ENCODE assay signal across 1 cellular context in the genomic region with DNA sequence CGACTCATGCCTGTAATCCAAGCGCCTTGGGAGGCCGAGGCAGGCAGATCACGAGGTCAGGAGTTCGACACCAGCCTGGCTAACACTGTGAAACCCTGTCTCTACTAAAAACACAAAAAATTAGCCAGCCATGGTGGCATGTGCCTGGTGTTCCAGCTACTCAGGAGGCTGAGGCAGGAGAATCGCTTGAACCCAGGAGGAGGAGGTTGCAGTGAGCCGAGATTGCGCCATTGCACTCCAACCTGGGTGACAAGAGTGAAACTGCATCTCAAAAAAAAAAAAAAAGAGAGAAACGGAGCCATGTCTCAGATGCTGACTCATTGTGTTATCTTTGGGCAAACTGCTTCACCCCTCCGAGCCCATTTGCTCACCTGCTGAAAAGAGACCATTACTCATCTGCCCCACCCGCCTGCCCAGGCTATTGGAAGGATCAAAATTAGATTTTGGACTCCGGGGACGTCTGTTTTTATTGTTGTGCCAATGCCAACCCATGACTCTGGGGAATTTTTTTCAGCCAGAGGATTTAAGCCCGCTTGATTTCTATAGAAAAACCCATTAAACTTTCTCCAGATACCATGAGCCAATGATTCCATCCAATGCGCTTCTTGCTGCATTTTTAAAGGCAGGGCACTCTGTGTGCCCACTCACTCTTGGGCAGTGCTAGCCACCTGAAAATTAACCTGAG.
TF ChIP-seq lines count a peak whose summit lies in the region.

No MANE protein-coding gene starts in this region.

TF ChIP-seq in GM12878, 131 proteins besides CTCF, POLR2A, EP300 and RAD21 (continued from another document):
- TF ChIP-seq, protein P1, sequence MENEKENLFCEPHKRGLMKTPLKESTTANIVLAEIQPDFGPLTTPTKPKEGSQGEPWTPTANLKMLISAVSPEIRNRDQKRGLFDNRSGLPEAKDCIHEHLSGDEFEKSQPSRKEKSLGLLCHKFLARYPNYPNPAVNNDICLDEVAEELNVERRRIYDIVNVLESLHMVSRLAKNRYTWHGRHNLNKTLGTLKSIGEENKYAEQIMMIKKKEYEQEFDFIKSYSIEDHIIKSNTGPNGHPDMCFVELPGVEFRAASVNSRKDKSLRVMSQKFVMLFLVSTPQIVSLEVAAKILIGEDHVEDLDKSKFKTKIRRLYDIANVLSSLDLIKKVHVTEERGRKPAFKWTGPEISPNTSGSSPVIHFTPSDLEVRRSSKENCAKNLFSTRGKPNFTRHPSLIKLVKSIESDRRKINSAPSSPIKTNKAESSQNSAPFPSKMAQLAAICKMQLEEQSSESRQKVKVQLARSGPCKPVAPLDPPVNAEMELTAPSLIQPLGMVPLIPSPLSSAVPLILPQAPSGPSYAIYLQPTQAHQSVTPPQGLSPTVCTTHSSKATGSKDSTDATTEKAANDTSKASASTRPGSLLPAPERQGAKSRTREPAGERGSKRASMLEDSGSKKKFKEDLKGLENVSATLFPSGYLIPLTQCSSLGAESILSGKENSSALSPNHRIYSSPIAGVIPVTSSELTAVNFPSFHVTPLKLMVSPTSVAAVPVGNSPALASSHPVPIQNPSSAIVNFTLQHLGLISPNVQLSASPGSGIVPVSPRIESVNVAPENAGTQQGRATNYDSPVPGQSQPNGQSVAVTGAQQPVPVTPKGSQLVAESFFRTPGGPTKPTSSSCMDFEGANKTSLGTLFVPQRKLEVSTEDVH (IDR thresholded peaks at IDR 0.05; ENCODE audit: low read depth, partially characterized antibody) = no peak
- peak; percentile 30; the same call in 1 of the 2 replicates for TF ChIP-seq JUNB (IDR thresholded peaks at IDR 0.05)
- TF ChIP-seq SMAD1 (IDR thresholded peaks at IDR 0.05; ENCODE audit: low read depth, partially characterized antibody) = no peak
- no peak for TF ChIP-seq SRF (IDR thresholded peaks at IDR 0.05; ENCODE audit: low read depth in 2 of 2, low read length in 2 of 2)
- TF ChIP-seq, protein P2, sequence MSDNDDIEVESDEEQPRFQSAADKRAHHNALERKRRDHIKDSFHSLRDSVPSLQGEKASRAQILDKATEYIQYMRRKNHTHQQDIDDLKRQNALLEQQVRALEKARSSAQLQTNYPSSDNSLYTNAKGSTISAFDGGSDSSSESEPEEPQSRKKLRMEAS (IDR thresholded peaks at IDR 0.05; ENCODE audit: low read depth, low read length) = no peak
- TF ChIP-seq SIX5 (IDR thresholded peaks at IDR 0.05; ENCODE audit: low read depth, low read length, severe bottlenecking) = no peak
- TF ChIP-seq PML (IDR thresholded peaks at IDR 0.05; ENCODE audit: low read length) = no peak
- TF ChIP-seq, protein P3, sequence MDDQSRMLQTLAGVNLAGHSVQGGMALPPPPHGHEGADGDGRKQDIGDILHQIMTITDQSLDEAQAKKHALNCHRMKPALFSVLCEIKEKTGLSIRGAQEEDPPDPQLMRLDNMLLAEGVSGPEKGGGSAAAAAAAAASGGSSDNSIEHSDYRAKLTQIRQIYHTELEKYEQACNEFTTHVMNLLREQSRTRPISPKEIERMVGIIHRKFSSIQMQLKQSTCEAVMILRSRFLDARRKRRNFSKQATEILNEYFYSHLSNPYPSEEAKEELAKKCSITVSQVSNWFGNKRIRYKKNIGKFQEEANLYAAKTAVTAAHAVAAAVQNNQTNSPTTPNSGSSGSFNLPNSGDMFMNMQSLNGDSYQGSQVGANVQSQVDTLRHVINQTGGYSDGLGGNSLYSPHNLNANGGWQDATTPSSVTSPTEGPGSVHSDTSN (IDR thresholded peaks at IDR 0.05; ENCODE audit: insufficient replicate concordance, low read depth, low read length) = no peak
- TF ChIP-seq FOS (IDR thresholded peaks at IDR 0.05; ENCODE audit: borderline replicate concordance, extremely low read depth, insufficient read length) = no peak
- TF ChIP-seq, protein P4, sequence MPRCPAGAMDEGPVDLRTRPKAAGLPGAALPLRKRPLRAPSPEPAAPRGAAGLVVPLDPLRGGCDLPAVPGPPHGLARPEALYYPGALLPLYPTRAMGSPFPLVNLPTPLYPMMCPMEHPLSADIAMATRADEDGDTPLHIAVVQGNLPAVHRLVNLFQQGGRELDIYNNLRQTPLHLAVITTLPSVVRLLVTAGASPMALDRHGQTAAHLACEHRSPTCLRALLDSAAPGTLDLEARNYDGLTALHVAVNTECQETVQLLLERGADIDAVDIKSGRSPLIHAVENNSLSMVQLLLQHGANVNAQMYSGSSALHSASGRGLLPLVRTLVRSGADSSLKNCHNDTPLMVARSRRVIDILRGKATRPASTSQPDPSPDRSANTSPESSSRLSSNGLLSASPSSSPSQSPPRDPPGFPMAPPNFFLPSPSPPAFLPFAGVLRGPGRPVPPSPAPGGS (IDR thresholded peaks at IDR 0.05; ENCODE audit: borderline replicate concordance, insufficient read depth, low read depth, low read length, poor library complexity, severe bottlenecking) = peak; percentile 54
